ENCODE assay signal across 12 cellular contexts in the genomic region with DNA sequence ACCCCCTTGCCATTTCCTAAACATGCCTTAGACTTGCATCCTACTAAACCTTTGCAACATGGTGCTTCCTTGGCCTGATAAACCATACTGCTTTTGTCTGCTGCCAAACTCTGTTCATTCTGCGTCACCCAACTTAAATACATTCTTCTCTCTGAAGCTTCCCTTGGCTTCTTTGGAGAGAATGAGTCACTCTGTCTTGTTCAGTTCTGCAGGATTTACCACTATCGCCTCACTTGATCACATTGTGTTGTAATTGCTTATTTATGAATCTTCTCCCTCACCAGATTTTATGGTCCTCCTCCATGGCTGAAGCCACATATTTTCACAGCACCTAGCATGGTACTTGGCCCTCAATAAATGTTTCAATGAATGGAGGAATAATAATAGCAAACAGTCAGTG. TPM values are rescaled to one million over a fixed set of nuclear protein-coding genes. Genes with fewer than 3 reads are reported as not detected.
DNase-seq lines count a peak whose midpoint lies in the region; ATAC-seq and TF ChIP-seq lines count a peak whose summit lies in the region.
"Had no signal": no experiment of that assay in that cellular context is flagged by ENCODE, and none has a peak within 500 bp of the region (broad histone marks: within the 10 kb centered on the region; RNA-seq: fewer than 3 reads in every experiment).

No MANE protein-coding gene starts in this region.

- H3K4me1 ChIP-seq in RWPE2 (ENCODE audit: insufficient read depth, poor library complexity, severe bottlenecking) (peaks cover 10% of the 10 kb centered on the region), sigmoid colon (peaks cover 0 to 13% (median 7%) of the 10 kb centered on the region in 4 donors)
- H3K4me1 ChIP-seq: ascending aorta had no signal

- H3K4me3 Mint-ChIP-seq in activated CD4-positive, alpha-beta T cell treated with anti-CD3 and anti-CD28 coated beads for 36 hours, result no peak overlapping the region
- H3K4me3 Mint-ChIP-seq: activated CD4-positive, alpha-beta T cell treated with anti-CD3 and anti-CD28 coated beads, Interleukin-2, amount 10 ng/mL, durations not matched to agents 24 days and 14 days had no signal

- no peaks in the 10 kb centered on the region for H3K36me3 Mint-ChIP-seq in activated CD4-positive, alpha-beta T cell treated with anti-CD3 and anti-CD28 coated beads for 36 hours (ENCODE audit: low read depth)

- H3K27ac ChIP-seq in RWPE2 (ENCODE audit: poor library complexity, severe bottlenecking) (peak overlapping the region; percentile 21), sigmoid colon (peak overlapping the region in 3 of 4 donors; percentile 30 to 63 (median 43))
- H3K27ac ChIP-seq: ascending aorta had no signal

- H3K4me3 ChIP-seq in RWPE2 (ENCODE audit: severe bottlenecking) (no peak overlapping the region), sigmoid colon (no peak overlapping the region)
- H3K4me3 ChIP-seq: ascending aorta had no signal

- POLR2A ChIA-PET in activated CD4-positive, alpha-beta T cell treated with anti-CD3 and anti-CD28 coated beads for 36 hours (lab: Charles Lee), result no interaction called here

- no peaks in the 10 kb centered on the region for H3K9me3 Mint-ChIP-seq in activated CD4-positive, alpha-beta T cell treated with anti-CD3 and anti-CD28 coated beads for 36 hours (ENCODE audit: low read depth)

- DNase-seq in activated CD4-positive, alpha-beta T cell treated with anti-CD3 and anti-CD28 coated beads for 36 hours, result no peak
- no peak for DNase-seq in activated CD4-positive, alpha-beta T cell treated with anti-CD3 and anti-CD28 coated beads for 48 hours
- no peak for DNase-seq in RWPE2 (ENCODE audit: low spot score)
- DNase-seq in fibroblast of gingiva (ENCODE audit: low read depth), result peak; percentile 86
- no peak for DNase-seq in sigmoid colon
- DNase-seq in DMS79 treated with DMSO at 0.1 percent for 48 hours (lab: John Stamatoyannopoulos, UW), result no peak
- DNase-seq in cortex of kidney (lab: John Stamatoyannopoulos, UW), result no peak
- no peak for DNase-seq in stimulated activated CD4-positive, alpha-beta T cell treated with anti-CD3 and anti-CD28 coated beads, Interleukin-2, amount 100 ng/mL, for 24 hours
- DNase-seq: 8988T; activated CD4-positive, alpha-beta T cell treated with anti-CD3 and anti-CD28 coated beads, Interleukin-2, amount 10 ng/mL, durations not matched to agents 24 days and 14 days had no signal

- 68 to 86% methylated on average over 2 of the region's 2 CpGs for WGBS in sigmoid colon, 2 donors

- intact Hi-C loops in activated CD4-positive, alpha-beta T cell treated with anti-CD3 and anti-CD28 coated beads for 36 hours (cut with DNase I, micrococcal nuclease), result no loop called here
- intact Hi-C loops in sigmoid colon (cut with DNase I), result no loop called here

- H3K9me3 ChIP-seq in RWPE2 (ENCODE audit: severe bottlenecking) (no peaks in the 10 kb centered on the region), sigmoid colon (no peaks in the 10 kb centered on the region)
- H3K9me3 ChIP-seq: ascending aorta had no signal

- H3K27me3 ChIP-seq in RWPE2 (ENCODE audit: insufficient read depth, poor library complexity, severe bottlenecking) (no peaks in the 10 kb centered on the region), sigmoid colon (no peaks in the 10 kb centered on the region)
- H3K27me3 ChIP-seq: ascending aorta had no signal

- CTCF ChIA-PET in activated CD4-positive, alpha-beta T cell treated with anti-CD3 and anti-CD28 coated beads for 36 hours (lab: Charles Lee), result no interaction called here

- H3K4me1 Mint-ChIP-seq in activated CD4-positive, alpha-beta T cell treated with anti-CD3 and anti-CD28 coated beads for 36 hours, result peaks cover 16% of the 10 kb centered on the region

- H3K36me3 ChIP-seq in RWPE2 (ENCODE audit: low read depth) (no peaks in the 10 kb centered on the region), sigmoid colon (no peaks in the 10 kb centered on the region)
- H3K36me3 ChIP-seq: ascending aorta had no signal

- ATAC-seq in activated CD4-positive, alpha-beta T cell treated with anti-CD3 and anti-CD28 coated beads for 36 hours, result peak; percentile 74
- ATAC-seq in RWPE2 (ENCODE audit: low read depth), result peak; percentile 99

- TF ChIP-seq EP300 in sigmoid colon (IDR thresholded peaks at IDR 0.05), result peak in 1 of 4 donors; percentile 43

- no peak for TF ChIP-seq CTCF in RWPE2 (IDR thresholded peaks at IDR 0.05; ENCODE audit: poor library complexity, severe bottlenecking)
- TF ChIP-seq CTCF in sigmoid colon (IDR thresholded peaks at IDR 0.05), result no peak

- no peak for TF ChIP-seq POLR2A in sigmoid colon (IDR thresholded peaks at IDR 0.05)

- no peak overlapping the region for H3K27ac Mint-ChIP-seq in activated CD4-positive, alpha-beta T cell treated with anti-CD3 and anti-CD28 coated beads for 36 hours
- H3K27ac Mint-ChIP-seq: activated CD4-positive, alpha-beta T cell treated with anti-CD3 and anti-CD28 coated beads, Interleukin-2, amount 10 ng/mL, durations not matched to agents 24 days and 14 days had no signal

- H3K27me3 Mint-ChIP-seq in activated CD4-positive, alpha-beta T cell treated with anti-CD3 and anti-CD28 coated beads for 36 hours, result no peaks in the 10 kb centered on the region
- H3K27me3 Mint-ChIP-seq: activated CD4-positive, alpha-beta T cell treated with anti-CD3 and anti-CD28 coated beads, Interleukin-2, amount 10 ng/mL, durations not matched to agents 24 days and 14 days had no signal

RNA-seq across cellular contexts. Expression of a gene that starts 21.7 kb away (rescaled TPM):
- total RNA-seq in activated CD4-positive, alpha-beta T cell treated with anti-CD3 and anti-CD28 coated beads for 36 hours, result 10 to 100 TPM; 61.6 to 71.7 TPM
- 10 to 100 TPM; 50.4 to 66.9 (median 58.3) TPM for total RNA-seq in sigmoid colon
- 10 to 100 TPM in 1 of 3 donors, 1 to 10 TPM in 2; 3.2 to 21.5 (median 9.6) TPM for polyA plus RNA-seq in sigmoid colon

RNA-seq across cellular contexts. Expression of a gene that starts 27.6 kb away (rescaled TPM):
- 10 to 100 TPM; 19.0 to 23.1 TPM for total RNA-seq in activated CD4-positive, alpha-beta T cell treated with anti-CD3 and anti-CD28 coated beads for 36 hours
- 10 to 100 TPM; 17.0 to 49.3 (median 24.5) TPM for total RNA-seq in sigmoid colon
- 1 to 10 TPM; 2.5 to 8.6 (median 5.4) TPM for polyA plus RNA-seq in sigmoid colon

RNA-seq across cellular contexts. Expression of a gene that starts 58.4 kb away (rescaled TPM):
- 1 to 10 TPM; 8.1 to 9.8 TPM for total RNA-seq in activated CD4-positive, alpha-beta T cell treated with anti-CD3 and anti-CD28 coated beads for 36 hours
- total RNA-seq in sigmoid colon, result not detected
- 1 to 10 TPM in 1 of 3 donors, not detected in 2; 8.1 TPM for polyA plus RNA-seq in sigmoid colon
- total RNA-seq: ascending aorta, urinary bladder had no signal

Comparison
In these comparisons a context has a peak if more than half of its experiments do, and no peak if none do; other contexts are left out.
1. RNA of a gene that starts 58.4 kb away (total RNA-seq): 8.1 to 9.8 TPM in activated CD4-positive, alpha-beta T cell treated with anti-CD3 and anti-CD28 coated beads for 36 hours; not detected in sigmoid colon; every median in the first group is over 4 times any median in the second.